1 cellular context compared by ENCODE assay signal in genomic region chr5:73565969-73566547, GRCh38.
A peak's percentile ranks its signal among the peaks of the same experiment; 100 is the strongest.
TF ChIP-seq lines count a peak whose summit lies in the region.

No MANE protein-coding gene starts in this region.

TF ChIP-seq in K562, 482 proteins besides CTCF, POLR2A, EP300 and RAD21:
- TF ChIP-seq SMC3 (conservative IDR thresholded peaks at IDR 0.05; ENCODE audit: insufficient read depth, low read depth, low read length) (no peak), HDAC2 (IDR thresholded peaks at IDR 0.05) (peak; percentile 2; the same call in 1 of the 2 replicates)
